23 cellular contexts compared by ENCODE assay signal in genomic region chr4:2193321-2193720, GRCh38. TPM values are rescaled to one million over a fixed set of nuclear protein-coding genes. Genes with fewer than 3 reads are reported as not detected.
DNase-seq lines count a peak whose midpoint lies in the region; ATAC-seq and TF ChIP-seq lines count a peak whose summit lies in the region.
"Had no signal": no experiment of that assay in that cellular context is flagged by ENCODE, and none has a peak within 500 bp of the region (broad histone marks: within the 10 kb centered on the region; RNA-seq: fewer than 3 reads in every experiment).

No MANE protein-coding gene starts in this region.

- H2AFZ ChIP-seq in Karpas-422 (ENCODE audit: low read length) (no peak overlapping the region), hepatocyte (no peak overlapping the region)

- ATAC-seq in right cardiac atrium (no peak), GM21723 (IDR thresholded peaks at IDR 0.05; ENCODE audit: unreplicated experiment) (no peak)
- ATAC-seq: GM12878 had no signal

- H3K36me3 ChIP-seq in cardiac muscle cell (no peaks in the 10 kb centered on the region), Karpas-422 (ENCODE audit: insufficient read depth, low read length) (no peaks in the 10 kb centered on the region), hepatocyte (replicated peaks; ENCODE audit: insufficient read depth, low read depth) (no peaks in the 10 kb centered on the region)
- H3K36me3 ChIP-seq: BE2C had no signal

- H3K4me1 ChIP-seq in cardiac muscle cell (ENCODE audit: low read depth) (peaks cover 12% of the 10 kb centered on the region), right cardiac atrium (ENCODE audit: control insufficient read depth, insufficient read depth, low read length) (no peaks in the 10 kb centered on the region), Karpas-422 (ENCODE audit: low read length) (peaks cover 6% of the 10 kb centered on the region; the same call in 1 of the 2 replicates), hepatocyte (ENCODE audit: insufficient read depth) (peaks cover 9% of the 10 kb centered on the region)
- H3K4me1 ChIP-seq: BE2C, BLaER1 had no signal

- no peaks in the 10 kb centered on the region for H3K79me2 ChIP-seq in Karpas-422 (ENCODE audit: low read length)
- H3K79me2 ChIP-seq in hepatocyte, result no peaks in the 10 kb centered on the region

- H3K27me3 ChIP-seq in cardiac muscle cell (no peaks in the 10 kb centered on the region), right cardiac atrium (ENCODE audit: control insufficient read depth, insufficient read depth) (no peaks in the 10 kb centered on the region), Karpas-422 (ENCODE audit: low read length) (no peaks in the 10 kb centered on the region), hepatocyte (no peaks in the 10 kb centered on the region)
- H3K27me3 ChIP-seq: BE2C, BLaER1 had no signal

- H3K4me2 ChIP-seq in Karpas-422 (ENCODE audit: low read depth, low read length, poor library complexity, severe bottlenecking), result no peak overlapping the region
- no peak overlapping the region for H3K4me2 ChIP-seq in hepatocyte
- H3K4me2 ChIP-seq: BLaER1 had no signal

- TF ChIP-seq CTCF in cardiac muscle cell (IDR thresholded peaks at IDR 0.05; ENCODE audit: low read depth, low read length), result no peak
- no peak for TF ChIP-seq CTCF in hepatocyte (IDR thresholded peaks at IDR 0.05; ENCODE audit: poor library complexity)

- WGBS in right cardiac atrium, result 68% methylated on average over 7 of the region's 7 CpGs
- 52% methylated on average over 7 of the region's 7 CpGs for WGBS in hepatocyte (ENCODE audit: low lambda C conversion rate, missing lambda C conversion rate)

- H3K9me2 ChIP-seq in Karpas-422 (replicated peaks; ENCODE audit: insufficient read depth, low read length) (no peaks in the 10 kb centered on the region), hepatocyte (replicated peaks; ENCODE audit: insufficient read depth) (no peaks in the 10 kb centered on the region)

- intact Hi-C loops in right cardiac atrium (cut with DNase I), result no loop called here

- H3K27ac ChIP-seq in cardiac muscle cell (peak overlapping the region; percentile 37), right cardiac atrium (ENCODE audit: low read length) (no peak overlapping the region), Karpas-422 (ENCODE audit: low read length) (no peak overlapping the region), hepatocyte (peak overlapping the region; percentile 84)
- H3K27ac ChIP-seq: BLaER1 had no signal

- peak in 1 of 2 donors; percentile 12 for DNase-seq in cardiac muscle cell (ENCODE audit: low read depth in 1 of 2, low spot score in 1 of 2)
- DNase-seq in right cardiac atrium, result no peak
- DNase-seq in Karpas-422, result peak; percentile 23
- peak; percentile 49 for DNase-seq in hepatocyte (ENCODE audit: low spot score)
- no peak for DNase-seq in DMS153 (lab: John Stamatoyannopoulos, UW)
- DNase-seq in T-helper 1 cell, result no peak
- DNase-seq: 8988T; ACHN; BE2C; C1 segment of cervical spinal cord; Calu3; CD4-positive, alpha-beta memory T cell; CD4-positive, CD25-positive, alpha-beta regulatory T cell; CD8-positive, alpha-beta memory T cell; COR-L47; DMS53; DMS79; DND-41; EL; GDM1 had no signal

- H4K20me1 ChIP-seq in Karpas-422 (ENCODE audit: insufficient read depth, low read depth, low read length) (no peaks in the 10 kb centered on the region), hepatocyte (ENCODE audit: insufficient read depth, poor library complexity, severe bottlenecking) (no peaks in the 10 kb centered on the region)
- H4K20me1 ChIP-seq: BLaER1 had no signal

- no peak overlapping the region for H3K4me3 ChIP-seq in cardiac muscle cell
- no peak overlapping the region for H3K4me3 ChIP-seq in right cardiac atrium (ENCODE audit: low read length)
- no peak overlapping the region for H3K4me3 ChIP-seq in Karpas-422 (ENCODE audit: low read length)
- no peak overlapping the region for H3K4me3 ChIP-seq in hepatocyte
- H3K4me3 ChIP-seq: BLaER1, GM12878 had no signal

- no peak overlapping the region for H3K9ac ChIP-seq in Karpas-422 (ENCODE audit: low read length)
- H3K9ac ChIP-seq: BLaER1 had no signal

- H3K9me3 ChIP-seq in cardiac muscle cell (ENCODE audit: low read depth) (no peaks in the 10 kb centered on the region), right cardiac atrium (ENCODE audit: control insufficient read depth, low read length) (no peaks in the 10 kb centered on the region), Karpas-422 (ENCODE audit: low read length) (no peaks in the 10 kb centered on the region), hepatocyte (ENCODE audit: low read depth) (no peaks in the 10 kb centered on the region)
- H3K9me3 ChIP-seq: BE2C, BLaER1 had no signal

RNA-seq across cellular contexts. Expression of gene HAUS3, which starts 48.6 kb away (rescaled TPM):
- total RNA-seq in cardiac muscle cell (9.2 and 15.2 TPM in 2 replicates), right cardiac atrium (1 to 10 TPM; 6.1 to 8.9 (median 7.4) TPM), hepatocyte (9.8 and 13.4 TPM in 2 replicates)
- polyA plus RNA-seq in cardiac muscle cell (16.3 and 19.4 TPM in 2 replicates), right cardiac atrium (4.3 TPM), hepatocyte (7.1 and 10.7 TPM in 2 replicates)
- total RNA-seq in Karpas-422 (2014; rRNA removed; shearing (Covaris generic); ENCODE audit: low replicate concordance), result 13.7 and 14.6 TPM in 2 replicates

RNA-seq across cellular contexts. Expression of gene POLN, which starts 48.6 kb away (rescaled TPM):
- total RNA-seq in cardiac muscle cell, result 5.2 and 6.9 TPM in 2 replicates
- 8.5 and 9.0 TPM in 2 replicates for polyA plus RNA-seq in cardiac muscle cell
- 1 to 10 TPM; 3.5 to 5.9 (median 4.6) TPM for total RNA-seq in right cardiac atrium
- 1.5 TPM for polyA plus RNA-seq in right cardiac atrium
- total RNA-seq in Karpas-422 (2014; rRNA removed; shearing (Covaris generic); ENCODE audit: low replicate concordance), result 2.7 and 4.3 TPM in 2 replicates
- 2.0 and 3.9 TPM in 2 replicates for total RNA-seq in hepatocyte
- polyA plus RNA-seq in hepatocyte, result 1.7 and 3.0 TPM in 2 replicates

Comparison
In these comparisons a context has a peak if more than half of its experiments do, and no peak if none do; other contexts are left out.
1. H3K27ac ChIP-seq: peak in cardiac muscle cell (single experiment) and hepatocyte (single experiment); none in right cardiac atrium (single experiment) and Karpas-422 (single experiment).
2. DNase-seq: peak in Karpas-422 (single experiment) and hepatocyte (single experiment); none in right cardiac atrium (0 of 3), DMS153 (single experiment) and T-helper 1 cell (0 of 5).